19 cellular contexts compared by ENCODE assay signal in the genomic region with DNA sequence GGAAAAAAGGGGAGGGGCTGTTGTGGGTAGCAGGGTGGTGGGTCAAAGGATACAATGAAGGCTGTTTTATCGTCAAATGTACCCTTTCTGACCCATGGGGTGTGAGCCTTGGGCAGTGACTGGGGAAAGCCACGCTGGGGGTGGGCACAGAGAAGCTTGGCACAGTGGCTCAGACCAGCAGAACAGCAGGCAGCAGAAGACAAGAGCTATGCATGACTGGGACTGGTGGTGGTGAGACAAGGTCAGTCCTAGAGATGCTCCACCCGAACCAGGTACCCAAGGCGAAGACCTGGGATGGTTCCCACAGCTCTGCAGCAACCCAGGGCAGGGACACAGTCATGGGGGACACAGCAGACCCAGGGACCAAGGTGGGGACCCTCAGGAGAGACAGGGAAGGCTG. TPM values are rescaled to one million over a fixed set of nuclear protein-coding genes. Genes with fewer than 3 reads are reported as not detected.
DNase-seq lines count a peak whose midpoint lies in the region; ATAC-seq, FAIRE-seq and TF ChIP-seq lines count a peak whose summit lies in the region.
"Had no signal": no experiment of that assay in that cellular context is flagged by ENCODE, and none has a peak within 500 bp of the region (broad histone marks: within the 10 kb centered on the region; RNA-seq: fewer than 3 reads in every experiment).

No MANE protein-coding gene starts in this region.

- H3K36me3 ChIP-seq in OCI-LY1 (ENCODE audit: insufficient read depth, low read length) (peaks cover 36% of the 10 kb centered on the region; the same call in 1 of the 2 replicates), endothelial cell of umbilical vein (ENCODE audit: control insufficient read depth in 2 of 2, extremely low read depth in 1 of 2, insufficient read depth in 2 of 2, low read length in 2 of 2) (peaks cover 0 to 19% of the 10 kb centered on the region in 2 experiments), gastrocnemius medialis (peaks cover 0 to 26% of the 10 kb centered on the region in 2 donors)

- H2AFZ ChIP-seq in OCI-LY1 (ENCODE audit: low read length): no peak overlapping the region
- H2AFZ ChIP-seq in endothelial cell of umbilical vein (ENCODE audit: low read depth, low read length): no peak overlapping the region

- peak overlapping the region; percentile 10 for H3K27ac Mint-ChIP-seq in activated T-cell treated with anti-CD3 and anti-CD28 coated beads, Interleukin-2, amount 50 U/mL, for 24 hours
- peak overlapping the region; percentile 98 for H3K27ac Mint-ChIP-seq in stimulated activated memory B cell treated with anti-CD40 and anti-IgM and Interleukin-4, amounts not matched to agents 10 μg/mL and 1 μg/mL and 100 μg/mL, for 72 hours

- H3K36me3 Mint-ChIP-seq in activated T-cell treated with anti-CD3 and anti-CD28 coated beads, Interleukin-2, amount 50 U/mL, for 24 hours (ENCODE audit: low read depth): peaks cover 73% of the 10 kb centered on the region
- H3K36me3 Mint-ChIP-seq in activated T-cell treated with anti-CD3 and anti-CD28 coated beads, Interleukin-2, amount 50 U/mL, for 4 hours (ENCODE audit: insufficient read depth): peaks cover 18% of the 10 kb centered on the region
- peaks cover 34% of the 10 kb centered on the region for H3K36me3 Mint-ChIP-seq in stimulated activated memory B cell treated with anti-CD40 and anti-IgM and Interleukin-4, amounts not matched to agents 10 μg/mL and 1 μg/mL and 100 μg/mL, for 72 hours

- dilution Hi-C loops in endothelial cell of umbilical vein (cut with MboI; ENCODE audit: extremely low pct_ligation_motif_present, low sequenced_read_pairs): no loop called here

- FAIRE-seq in endothelial cell of umbilical vein (lab: Jason Lieb, UNC): no peak
- FAIRE-seq: A549 had no signal

- no peaks in the 10 kb centered on the region for H3K27me3 Mint-ChIP-seq in activated T-cell treated with anti-CD3 and anti-CD28 coated beads, Interleukin-2, amount 50 U/mL, for 24 hours
- no peaks in the 10 kb centered on the region for H3K27me3 Mint-ChIP-seq in activated T-cell treated with anti-CD3 and anti-CD28 coated beads, Interleukin-2, amount 50 U/mL, for 4 hours (ENCODE audit: low read depth)
- H3K27me3 Mint-ChIP-seq in stimulated activated memory B cell treated with anti-CD40 and anti-IgM and Interleukin-4, amounts not matched to agents 10 μg/mL and 1 μg/mL and 100 μg/mL, for 72 hours: no peaks in the 10 kb centered on the region
- H3K27me3 Mint-ChIP-seq: brain had no signal

- TF ChIP-seq CTCF in OCI-LY1 (IDR thresholded peaks at IDR 0.05; ENCODE audit: low read length) (no peak), endothelial cell of umbilical vein (IDR thresholded peaks at IDR 0.05; ENCODE audit: extremely low read depth in 1 of 2, insufficient read depth in 1 of 2, low read depth in 1 of 2, low read length in 2 of 2) (no peak), gastrocnemius medialis (IDR thresholded peaks at IDR 0.05 in 4 of 5, conservative IDR thresholded peaks at IDR 0.05 in 1 of 5) (no peak)

- in situ Hi-C loops in gastrocnemius medialis (cut with MboI; ENCODE audit: low sequenced_read_pairs in 4 of 4): no loop called here

- peaks cover 100% of the 10 kb centered on the region for H3K4me1 ChIP-seq in OCI-LY1 (ENCODE audit: insufficient read depth, low read length, severe bottlenecking)
- peaks cover 11% of the 10 kb centered on the region for H3K4me1 ChIP-seq in endothelial cell of umbilical vein (ENCODE audit: control insufficient read depth, extremely low read depth, insufficient read depth, low read length)
- peaks cover 0 to 6% of the 10 kb centered on the region in 2 donors for H3K4me1 ChIP-seq in gastrocnemius medialis
- H3K4me1 ChIP-seq: A549 had no signal

- intact Hi-C loops in endothelial cell of umbilical vein (cut with micrococcal nuclease): no loop called here
- intact Hi-C loops in gastrocnemius medialis (cut with DNase I; ENCODE audit: low total_unique reads): no loop called here

- no peaks in the 10 kb centered on the region for H3K9me2 ChIP-seq in OCI-LY1 (ENCODE audit: low read depth, low read length)

- H3K27me3 ChIP-seq in OCI-LY1 (ENCODE audit: insufficient read depth, low read length): no peaks in the 10 kb centered on the region
- H3K27me3 ChIP-seq in endothelial cell of umbilical vein (ENCODE audit: control insufficient read depth in 2 of 2, insufficient read depth in 2 of 2, low read length in 2 of 2): no peaks in the 10 kb centered on the region
- no peaks in the 10 kb centered on the region for H3K27me3 ChIP-seq in gastrocnemius medialis
- H3K27me3 ChIP-seq: heart left ventricle had no signal

- BruUV-seq in endothelial cell of umbilical vein (replicated peaks; lab: Mats Ljungman, UMichigan): no TSS peak

- no peak overlapping the region for H3K4me3 ChIP-seq in OCI-LY1 (ENCODE audit: low read depth, low read length, poor library complexity, severe bottlenecking)
- no peak overlapping the region for H3K4me3 ChIP-seq in endothelial cell of umbilical vein (replicated peaks in 1 of 3; ENCODE audit: insufficient read depth in 1 of 3, low read depth in 1 of 3, low read length in 3 of 3)
- no peak overlapping the region for H3K4me3 ChIP-seq in gastrocnemius medialis
- H3K4me3 ChIP-seq: A549, coronary artery, heart left ventricle had no signal

- H3F3A ChIP-seq in OCI-LY1 (ENCODE audit: insufficient read depth, low read length): peaks cover 5% of the 10 kb centered on the region; the same call in 1 of the 2 replicates

- H3K4me3 Mint-ChIP-seq in activated T-cell treated with anti-CD3 and anti-CD28 coated beads, Interleukin-2, amount 50 U/mL, for 24 hours: no peak overlapping the region
- H3K4me3 Mint-ChIP-seq in activated T-cell treated with anti-CD3 and anti-CD28 coated beads, Interleukin-2, amount 50 U/mL, for 4 hours: no peak overlapping the region
- H3K4me3 Mint-ChIP-seq in stimulated activated memory B cell treated with anti-CD40 and anti-IgM and Interleukin-4, amounts not matched to agents 10 μg/mL and 1 μg/mL and 100 μg/mL, for 72 hours: no peak overlapping the region
- H3K4me3 Mint-ChIP-seq: activated T-helper 1 cell treated with anti-CD3 and anti-CD28 coated beads, Interleukin-12 subunit alpha, Interleukin-12 subunit beta, Interleukin-2, Interleukin-4 antibody, amounts not matched to agents 30 ng/mL and 10 ng/mL and 1 ng/mL, durations not matched to agents 14 hours and 24 hours and 36 hours; brain had no signal

- H3K9me1 ChIP-seq in endothelial cell of umbilical vein (replicated peaks; ENCODE audit: control insufficient read depth, extremely low read depth, insufficient read depth, low read length): no peaks in the 10 kb centered on the region

- ATAC-seq in activated T-cell treated with anti-CD3 and anti-CD28 coated beads, Interleukin-2, amount 50 U/mL, for 4 hours: no peak
- no peak for ATAC-seq in stimulated activated memory B cell treated with anti-CD40 and anti-IgM and Interleukin-4, amounts not matched to agents 10 μg/mL and 1 μg/mL and 100 μg/mL, for 72 hours
- ATAC-seq in GM21737 (IDR thresholded peaks at IDR 0.05; ENCODE audit: unreplicated experiment) (no peak), gastrocnemius medialis (no peak)
- ATAC-seq: A549 had no signal

- H3K9me3 Mint-ChIP-seq in activated T-cell treated with anti-CD3 and anti-CD28 coated beads, Interleukin-2, amount 50 U/mL, for 24 hours: no peaks in the 10 kb centered on the region
- H3K9me3 Mint-ChIP-seq in activated T-cell treated with anti-CD3 and anti-CD28 coated beads, Interleukin-2, amount 50 U/mL, for 4 hours: no peaks in the 10 kb centered on the region
- no peaks in the 10 kb centered on the region for H3K9me3 Mint-ChIP-seq in stimulated activated memory B cell treated with anti-CD40 and anti-IgM and Interleukin-4, amounts not matched to agents 10 μg/mL and 1 μg/mL and 100 μg/mL, for 72 hours
- H3K9me3 Mint-ChIP-seq: activated T-helper 1 cell treated with anti-CD3 and anti-CD28 coated beads, Interleukin-12 subunit alpha, Interleukin-12 subunit beta, Interleukin-2, Interleukin-4 antibody, amounts not matched to agents 30 ng/mL and 10 ng/mL and 1 ng/mL, durations not matched to agents 14 hours and 24 hours and 36 hours; brain had no signal

- H3K27ac ChIP-seq in OCI-LY1 (ENCODE audit: low read depth, low read length, poor library complexity, severe bottlenecking): peak overlapping the region; percentile 95
- peak overlapping the region; percentile 58 for H3K27ac ChIP-seq in endothelial cell of umbilical vein (ENCODE audit: insufficient read depth, low read depth, low read length)
- no peak overlapping the region for H3K27ac ChIP-seq in gastrocnemius medialis
- H3K27ac ChIP-seq: A549, C4-2B, coronary artery had no signal

- no peaks in the 10 kb centered on the region for H3K9me3 ChIP-seq in OCI-LY1 (ENCODE audit: low read length)
- H3K9me3 ChIP-seq in endothelial cell of umbilical vein (replicated peaks; ENCODE audit: control insufficient read depth, insufficient read depth, low read length): no peaks in the 10 kb centered on the region
- H3K9me3 ChIP-seq in gastrocnemius medialis: no peaks in the 10 kb centered on the region
- H3K9me3 ChIP-seq: A549, heart left ventricle had no signal

- H4K20me1 ChIP-seq in OCI-LY1 (ENCODE audit: insufficient read depth, low read length): no peaks in the 10 kb centered on the region
- no peaks in the 10 kb centered on the region for H4K20me1 ChIP-seq in endothelial cell of umbilical vein (replicated peaks; ENCODE audit: control insufficient read depth, extremely low read depth, insufficient read depth, low read length)

- H3K79me2 ChIP-seq in OCI-LY1 (ENCODE audit: insufficient read depth, low read length) (peaks cover 15% of the 10 kb centered on the region), endothelial cell of umbilical vein (ENCODE audit: control insufficient read depth, insufficient read depth, low read length) (peaks cover 48% of the 10 kb centered on the region)

- H3K9ac ChIP-seq in OCI-LY1 (ENCODE audit: low read length) (no peak overlapping the region), endothelial cell of umbilical vein (replicated peaks; ENCODE audit: extremely low read depth, insufficient read depth, low read length) (no peak overlapping the region)

- DNase-seq in activated T-cell treated with anti-CD3 and anti-CD28 coated beads, Interleukin-2, amount 50 U/mL, for 24 hours: no peak
- no peak for DNase-seq in activated T-cell treated with anti-CD3 and anti-CD28 coated beads, Interleukin-2, amount 50 U/mL, for 4 hours
- DNase-seq in endothelial cell of umbilical vein (ENCODE audit: low read depth, low spot score): no peak
- no peak for DNase-seq in gastrocnemius medialis
- DNase-seq in NCI-H1930 (lab: John Stamatoyannopoulos, UW): no peak
- DNase-seq: activated CD4-positive, alpha-beta T cell treated with anti-CD3 and anti-CD28 coated beads, Interleukin-2, amount 50 U/mL, for 48 hours; GOT3; NCI-H1417 treated with DMSO at 0.1 percent for 48 hours; occipital lobe; stimulated activated CD4-positive, alpha-beta T cell treated with anti-CD3 and anti-CD28 coated beads, Interleukin-4, amount 100 ng/mL, for 4 hours had no signal

- CTCF ChIA-PET in endothelial cell of umbilical vein (lab: Charles Lee): interaction anchor here (0.8 to 4.2 kb wide), 5 partner anchors 10 to 63 kb away, joined by 4 to 32 read pairs (median 5); no protein-coding TSS in a partner anchor

- TF ChIP-seq POLR2A in endothelial cell of umbilical vein (IDR thresholded peaks at IDR 0.05; ENCODE audit: low read depth, low read length) (no peak), gastrocnemius medialis (IDR thresholded peaks at IDR 0.05) (no peak)

- POLR2A ChIA-PET in endothelial cell of umbilical vein (lab: Charles Lee): interaction anchor here (1.2 kb wide), 1 partner anchor 10 kb away, joined by 3 read pairs; no protein-coding TSS in a partner anchor

- no peak overlapping the region; the same call in 1 of the 2 replicates for H3K4me2 ChIP-seq in OCI-LY1 (ENCODE audit: low read length)
- H3K4me2 ChIP-seq in endothelial cell of umbilical vein (ENCODE audit: insufficient read depth, low read length): no peak overlapping the region
- H3K4me2 ChIP-seq: A549 had no signal

- H3K4me1 Mint-ChIP-seq in activated T-cell treated with anti-CD3 and anti-CD28 coated beads, Interleukin-2, amount 50 U/mL, for 24 hours (ENCODE audit: low read depth): peaks cover 8% of the 10 kb centered on the region
- peaks cover 19% of the 10 kb centered on the region for H3K4me1 Mint-ChIP-seq in activated T-cell treated with anti-CD3 and anti-CD28 coated beads, Interleukin-2, amount 50 U/mL, for 4 hours (ENCODE audit: low read depth)
- H3K4me1 Mint-ChIP-seq in stimulated activated memory B cell treated with anti-CD40 and anti-IgM and Interleukin-4, amounts not matched to agents 10 μg/mL and 1 μg/mL and 100 μg/mL, for 72 hours: peaks cover 93% of the 10 kb centered on the region

RNA-seq across cellular contexts. Expression of a gene that starts 38.3 kb away (rescaled TPM):
- total RNA-seq in activated T-cell treated with anti-CD3 and anti-CD28 coated beads, Interleukin-2, amount 50 U/mL, for 4 hours: 10 to 100 TPM; 29.3 to 32.3 (median 30.1) TPM
- total RNA-seq in endothelial cell of umbilical vein (37.9 and 39.3 TPM in 2 replicates), gastrocnemius medialis (10 to 100 TPM; 21.5 to 54.6 (median 38.7) TPM)
- polyA plus RNA-seq in endothelial cell of umbilical vein: 10.7 and 14.3 TPM in 2 replicates
- polyA plus RNA-seq in endothelial cell of umbilical vein (2011; cell fraction: cytosol; rRNA removed): 14.3 and 15.3 TPM in 2 replicates
- 14.5 and 15.9 TPM in 2 replicates for polyA plus RNA-seq in endothelial cell of umbilical vein (2011; cell fraction: nucleus; rRNA removed)
- polyA plus RNA-seq in endothelial cell of umbilical vein (2012): 27.3 and 29.9 TPM in 2 replicates
- 15.9 and 18.7 TPM in 2 replicates for polyA minus RNA-seq in endothelial cell of umbilical vein
- 7.6 TPM for polyA minus RNA-seq in endothelial cell of umbilical vein (2011; cell fraction: cytosol; rRNA and poly(A)+ RNA removed)
- 8.5 and 9.8 TPM in 2 replicates for polyA minus RNA-seq in endothelial cell of umbilical vein (2011; cell fraction: nucleus; rRNA and poly(A)+ RNA removed)

RNA-seq across cellular contexts. Expression of a gene that starts 56.4 kb away (rescaled TPM):
- 10 to 100 TPM; 12.8 to 14.6 (median 14.5) TPM for total RNA-seq in activated T-cell treated with anti-CD3 and anti-CD28 coated beads, Interleukin-2, amount 50 U/mL, for 4 hours
- 12.5 and 14.0 TPM in 2 replicates for total RNA-seq in endothelial cell of umbilical vein
- 26.6 and 28.0 TPM in 2 replicates for polyA plus RNA-seq in endothelial cell of umbilical vein
- 21.6 and 26.3 TPM in 2 replicates for polyA plus RNA-seq in endothelial cell of umbilical vein (2011; cell fraction: cytosol; rRNA removed)
- polyA plus RNA-seq in endothelial cell of umbilical vein (2011; cell fraction: nucleus; rRNA removed): 58.5 and 61.1 TPM in 2 replicates
- 17.4 and 20.9 TPM in 2 replicates for polyA plus RNA-seq in endothelial cell of umbilical vein (2012)
- 50.1 and 70.1 TPM in 2 replicates for polyA minus RNA-seq in endothelial cell of umbilical vein
- polyA minus RNA-seq in endothelial cell of umbilical vein (2011; cell fraction: cytosol; rRNA and poly(A)+ RNA removed): 10.3 TPM
- 15.4 and 26.9 TPM in 2 replicates for polyA minus RNA-seq in endothelial cell of umbilical vein (2011; cell fraction: nucleus; rRNA and poly(A)+ RNA removed)
- 10 to 100 TPM in 1 of 4 donors, 1 to 10 TPM in 3; 6.8 to 11.4 (median 7.5) TPM for total RNA-seq in gastrocnemius medialis

Comparison
In these comparisons a context has a peak if more than half of its experiments do, and no peak if none do; other contexts are left out.
1. H3K27ac ChIP-seq: peak in OCI-LY1 (single experiment) and endothelial cell of umbilical vein (single experiment); none in gastrocnemius medialis (0 of 4).